28 cellular contexts compared by ENCODE assay signal in genomic region chr1:58057820-58058219, GRCh38.
"Had no signal": no experiment of that assay in that cellular context is flagged by ENCODE, and none has a peak within 500 bp of the region (broad histone marks: within the 10 kb centered on the region; RNA-seq: fewer than 3 reads in every experiment).

No MANE protein-coding gene starts in this region.

- DNase-seq: activated CD4-positive, alpha-beta memory T cell treated with anti-CD3 and anti-CD28 coated beads for 36 hours; activated CD4-positive, alpha-beta T cell treated with anti-CD3 and anti-CD28 coated beads for 36 hours; activated CD4-positive, alpha-beta T cell treated with anti-CD3 and anti-CD28 coated beads, Interleukin-2, amount 10 ng/mL, durations not matched to agents 24 days and 14 days; activated CD4-positive, CD25-positive, alpha-beta regulatory T cell; activated CD4-positive, CD25-positive, alpha-beta regulatory T cell treated with anti-CD3 and anti-CD28 coated beads, Interleukin-2, amount 50 U/mL, for 72 hours; activated CD8-positive, alpha-beta memory T cell treated with anti-CD3 and anti-CD28 coated beads, Interleukin-2, amount 10 ng/mL, durations not matched to agents 7 days and 5 days; activated CD8-positive, alpha-beta memory T cell treated with anti-CD3 and anti-CD28 coated beads, Interleukin-2, amount 50 U/mL, for 4 hours; activated CD8-positive, alpha-beta T cell treated with anti-CD3 and anti-CD28 coated beads, Interleukin-2, amount 10 ng/mL, durations not matched to agents 7 days and 5 days; activated gamma-delta T cell; activated naive CD4-positive, alpha-beta T cell; activated naive CD4-positive, alpha-beta T cell treated with anti-CD3 and anti-CD28 coated beads, Interleukin-2, amount 10 ng/mL, durations not matched to agents 7 days and 5 days; activated naive CD8-positive, alpha-beta T cell treated with anti-CD3 and anti-CD28 coated beads, Interleukin-2, amount 10 ng/mL, durations not matched to agents 7 days and 5 days; activated T-cell treated with anti-CD3 and anti-CD28 coated beads, Interleukin-2, amount 50 U/mL, for 24 hours; activated T-cell treated with anti-CD3 and anti-CD28 coated beads, Interleukin-2, amount 50 U/mL, for 72 hours; dorsolateral prefrontal cortex; effector memory CD4-positive, alpha-beta T cell; endodermal cell; erythroblast; foreskin keratinocyte; gastrocnemius medialis; glutamatergic neuron; heart right ventricle; T-helper 2 cell had no signal

- H3K36me3 ChIP-seq: ascending aorta, esophagus muscularis mucosa, gastrocnemius medialis, heart right ventricle had no signal

- H3K4me3 ChIP-seq: ascending aorta, coronary artery, dorsolateral prefrontal cortex, esophagus muscularis mucosa, gastrocnemius medialis, heart right ventricle had no signal

- H3K4me1 ChIP-seq: ascending aorta, esophagus muscularis mucosa, gastrocnemius medialis, heart right ventricle had no signal

- H3K27me3 ChIP-seq: ascending aorta, esophagus muscularis mucosa, foreskin keratinocyte, gastrocnemius medialis had no signal

- ATAC-seq: activated CD4-positive, alpha-beta T cell treated with anti-CD3 and anti-CD28 coated beads for 36 hours; activated CD8-positive, alpha-beta memory T cell treated with anti-CD3 and anti-CD28 coated beads, Interleukin-2, amount 10 ng/mL, durations not matched to agents 7 days and 5 days; activated CD8-positive, alpha-beta T cell treated with anti-CD3 and anti-CD28 coated beads, Interleukin-2, amount 10 ng/mL, durations not matched to agents 7 days and 5 days; activated naive CD4-positive, alpha-beta T cell treated with anti-CD3 and anti-CD28 coated beads, Interleukin-2, amount 50 U/mL, for 72 hours; activated T-cell treated with anti-CD3 and anti-CD28 coated beads, Interleukin-2, amount 50 U/mL, for 72 hours; foreskin keratinocyte; gastrocnemius medialis; heart right ventricle had no signal

- FAIRE-seq: bronchial epithelial cell had no signal

- H3K9me3 ChIP-seq: ascending aorta, gastrocnemius medialis, heart right ventricle had no signal

- H3K27ac ChIP-seq: ascending aorta, coronary artery, dorsolateral prefrontal cortex, esophagus muscularis mucosa, foreskin keratinocyte, gastrocnemius medialis, heart right ventricle had no signal
